In the genomic region with DNA sequence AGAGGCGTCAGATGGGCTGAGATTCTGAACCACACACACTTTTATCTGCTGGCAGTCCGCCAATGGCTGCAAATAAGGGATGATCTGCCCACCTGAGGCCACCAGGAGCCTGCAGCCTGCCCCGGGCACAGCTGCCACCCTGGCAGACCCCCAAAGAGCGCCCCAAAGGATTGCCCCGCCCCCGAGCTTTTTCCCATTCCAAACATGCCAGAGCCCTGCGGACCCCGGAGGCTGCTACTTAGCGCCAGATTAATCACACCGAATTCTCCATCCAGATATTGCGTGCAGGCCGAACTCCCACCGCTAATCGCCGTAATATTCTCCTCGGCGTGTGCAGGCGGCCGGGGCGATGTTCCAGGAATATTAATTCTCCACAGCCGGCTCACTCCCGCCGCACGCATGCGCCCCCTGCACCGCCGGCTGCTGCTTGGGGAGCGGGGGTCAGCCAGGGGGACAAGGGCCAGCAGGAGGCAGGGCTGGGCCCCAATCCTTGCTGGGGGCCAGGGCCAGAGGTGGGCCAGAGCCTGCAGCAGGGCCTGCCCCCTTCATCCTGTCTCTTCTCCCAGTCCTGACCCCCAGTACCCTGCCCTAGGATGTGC, we compare ENCODE assay signal across 15 cellular contexts. TPM values are rescaled to one million over a fixed set of nuclear protein-coding genes. Genes with fewer than 3 reads are reported as not detected.
DNase-seq lines count a peak whose midpoint lies in the region; ATAC-seq and TF ChIP-seq lines count a peak whose summit lies in the region.
"Had no signal": no experiment of that assay in that cellular context is flagged by ENCODE, and none has a peak within 500 bp of the region (broad histone marks: within the 10 kb centered on the region; RNA-seq: fewer than 3 reads in every experiment).

No MANE protein-coding gene starts in this region.

- no peak overlapping the region for H3K27ac Mint-ChIP-seq in GM23338
- peak overlapping the region in 2 of 8 donors; percentile 48 to 57 for H3K27ac Mint-ChIP-seq in CD8-positive, alpha-beta memory T cell
- H3K27ac Mint-ChIP-seq: activated T-helper 2 cell treated with anti-CD3 and anti-CD28 coated beads, Interferon-gamma antibody, Interleukin-2, Interleukin-4, amounts not matched to agents 10 μg/mL and 5 μg/mL and 100 μg/mL, durations not matched to agents 14 hours and 24 hours and 36 hours had no signal

- H3K4me1 Mint-ChIP-seq in GM23338 = peaks cover 38% of the 10 kb centered on the region
- H3K4me1 Mint-ChIP-seq in CD8-positive, alpha-beta memory T cell = peaks cover 20 to 40% (median 33%) of the 10 kb centered on the region in 3 donors

- H3K9ac ChIP-seq in SK-N-MC (ENCODE audit: insufficient read length) = no peak overlapping the region

- peaks cover 25% of the 10 kb centered on the region for H3K4me1 ChIP-seq in BE2C
- peaks cover 25% of the 10 kb centered on the region; the same call in 1 of the 2 replicates for H3K4me1 ChIP-seq in GM23338 (ENCODE audit: insufficient read depth)
- H3K4me1 ChIP-seq in CD8-positive, alpha-beta memory T cell (ENCODE audit: insufficient read depth, low read length) = peaks cover 40% of the 10 kb centered on the region

- peaks cover 20% of the 10 kb centered on the region for H3K27me3 Mint-ChIP-seq in GM23338 (ENCODE audit: insufficient read depth, low read depth, poor library complexity)
- no peaks in the 10 kb centered on the region for H3K27me3 Mint-ChIP-seq in CD8-positive, alpha-beta memory T cell
- H3K27me3 Mint-ChIP-seq: IgD-negative memory B cell had no signal

- POLR2A ChIA-PET in CD8-positive, alpha-beta memory T cell (lab: Charles Lee) = no interaction called here

- H3K9me3 ChIP-seq in BE2C = no peaks in the 10 kb centered on the region
- no peaks in the 10 kb centered on the region for H3K9me3 ChIP-seq in SK-N-MC (ENCODE audit: low read depth, low read length)
- no peaks in the 10 kb centered on the region for H3K9me3 ChIP-seq in CD8-positive, alpha-beta memory T cell (ENCODE audit: low read length)
- H3K9me3 ChIP-seq: heart right ventricle had no signal

- H3F3A ChIP-seq in GM23338 (replicated peaks; ENCODE audit: low read depth) = 0 out of 2 replicates have a peak, but pooled peaks cover 4% of the 10 kb centered on the region

- no peaks in the 10 kb centered on the region for H3K9me2 ChIP-seq in GM23338 (ENCODE audit: insufficient read depth)

- no peaks in the 10 kb centered on the region; the same call in 2 of the 3 replicates for H3K9me3 Mint-ChIP-seq in GM23338
- H3K9me3 Mint-ChIP-seq in CD8-positive, alpha-beta memory T cell = no peaks in the 10 kb centered on the region
- H3K9me3 Mint-ChIP-seq: activated T-helper 2 cell treated with anti-CD3 and anti-CD28 coated beads, Interferon-gamma antibody, Interleukin-2, Interleukin-4, amounts not matched to agents 10 μg/mL and 5 μg/mL and 100 μg/mL, durations not matched to agents 14 hours and 24 hours and 36 hours; IgD-negative memory B cell had no signal

- CTCF ChIA-PET in CD8-positive, alpha-beta memory T cell (lab: Charles Lee) = no interaction called here

- no peak overlapping the region for H3K27ac ChIP-seq in GM23338 (ENCODE audit: low read depth)
- H3K27ac ChIP-seq in SK-N-MC = no peak overlapping the region
- no peak overlapping the region for H3K27ac ChIP-seq in CD8-positive, alpha-beta memory T cell (ENCODE audit: low read depth, low read length)
- H3K27ac ChIP-seq: heart right ventricle had no signal

- H3K4me3 Mint-ChIP-seq in GM23338 = no peak overlapping the region
- H3K4me3 Mint-ChIP-seq in CD8-positive, alpha-beta memory T cell = no peak overlapping the region
- H3K4me3 Mint-ChIP-seq: IgD-negative memory B cell had no signal

- no peak overlapping the region for H2AFZ ChIP-seq in GM23338

- no peak for ATAC-seq in GM23338

- H3K36me3 ChIP-seq in BE2C = no peaks in the 10 kb centered on the region
- no peaks in the 10 kb centered on the region for H3K36me3 ChIP-seq in GM23338 (ENCODE audit: insufficient read depth)
- no peaks in the 10 kb centered on the region for H3K36me3 ChIP-seq in SK-N-MC (ENCODE audit: insufficient read depth, low read length)
- no peaks in the 10 kb centered on the region for H3K36me3 ChIP-seq in CD8-positive, alpha-beta memory T cell (ENCODE audit: insufficient read depth, low read length)
- H3K36me3 ChIP-seq: heart right ventricle had no signal

- no peaks in the 10 kb centered on the region for H3K79me2 ChIP-seq in GM23338 (replicated peaks; ENCODE audit: insufficient read depth)

- peak overlapping the region; percentile 12 for H3K4me3 ChIP-seq in BE2C (ENCODE audit: low read depth, low read length)
- no peak overlapping the region for H3K4me3 ChIP-seq in GM23338
- H3K4me3 ChIP-seq in SK-N-MC = peak overlapping the region; percentile 29; the same call in 1 of the 2 replicates
- H3K4me3 ChIP-seq in CD8-positive, alpha-beta memory T cell (ENCODE audit: low read length) = no peak overlapping the region
- H3K4me3 ChIP-seq: heart right ventricle had no signal

- no peaks in the 10 kb centered on the region for H3K36me3 Mint-ChIP-seq in GM23338 (ENCODE audit: low read depth)
- H3K36me3 Mint-ChIP-seq in CD8-positive, alpha-beta memory T cell = no peaks in the 10 kb centered on the region
- H3K36me3 Mint-ChIP-seq: IgD-negative memory B cell had no signal

- peak; percentile 66 for DNase-seq in BE2C
- DNase-seq in GM23338 (ENCODE audit: low spot score) = no peak
- no peak for DNase-seq in SK-N-MC (ENCODE audit: low read depth, low spot score)
- DNase-seq in left kidney (ENCODE audit: low read depth, low spot score) = peak; percentile 44
- DNase-seq in activated T-cell treated with anti-CD3 and anti-CD28 coated beads, Interleukin-2, amount 50 U/mL, for 48 hours = no peak
- no peak for DNase-seq in COLO829 (ENCODE audit: low spot score)
- DNase-seq in 8988T = no peak
- no peak for DNase-seq in CD8-positive, alpha-beta memory T cell
- DNase-seq: activated CD4-positive, CD25-positive, alpha-beta regulatory T cell; central memory CD4-positive, alpha-beta T cell; heart right ventricle; stimulated activated CD4-positive, alpha-beta T cell treated with anti-CD3 and anti-CD28 coated beads, Interleukin-2, amount 100 ng/mL, for 24 hours; T-helper 1 cell had no signal

- H3K27me3 ChIP-seq in BE2C (no peaks in the 10 kb centered on the region), GM23338 (ENCODE audit: insufficient read depth) (peaks cover 19% of the 10 kb centered on the region)
- H3K27me3 ChIP-seq in CD8-positive, alpha-beta memory T cell (ENCODE audit: insufficient read depth, low read length, poor library complexity, severe bottlenecking) = no peaks in the 10 kb centered on the region

- 0 out of 2 replicates have a peak overlapping the region, but pooled peaks have one; percentile 32 for H3K4me2 ChIP-seq in GM23338

- H4K20me1 ChIP-seq in GM23338 (replicated peaks; ENCODE audit: insufficient read depth) = peaks cover 7% of the 10 kb centered on the region; the same call in 1 of the 2 replicates

- no peak for TF ChIP-seq CTCF in BE2C (IDR thresholded peaks at IDR 0.05; ENCODE audit: low read depth, low read length)
- TF ChIP-seq CTCF in GM23338 (conservative IDR thresholded peaks at IDR 0.05; ENCODE audit: low read depth in 2 of 2) = no peak; a peak in 1 of 4 replicates

RNA-seq across cellular contexts. Expression of a gene that starts 19.3 kb away (rescaled TPM):
- polyA plus RNA-seq in BE2C (2012; ENCODE audit: insufficient read depth, insufficient read length, low read depth) = 73.0 TPM
- 57.5 and 68.7 TPM in 2 replicates for total RNA-seq in GM23338 (2014; rRNA removed; shearing (Covaris generic))
- 6.4 and 6.6 TPM in 2 replicates for polyA plus RNA-seq in GM23338 (2016; fragmentation: Nextera tagmentation; extraction: Ambion mirVana)
- total RNA-seq in CD8-positive, alpha-beta memory T cell = 10 to 100 TPM; 64.0 to 68.2 TPM
- 3.3 TPM for polyA plus RNA-seq in CD8-positive, alpha-beta memory T cell

Comparison
In these comparisons a context has a peak if more than half of its experiments do, and no peak if none do; other contexts are left out.
1. DNase-seq: peak in BE2C (single experiment) and left kidney (single experiment); none in GM23338 (single experiment), SK-N-MC (single experiment), activated T-cell treated with anti-CD3 and anti-CD28 coated beads, Interleukin-2, amount 50 U/mL, for 48 hours (0 of 2), COLO829 (single experiment), 8988T (single experiment) and CD8-positive, alpha-beta memory T cell (0 of 5).
2. H3K4me3 ChIP-seq: peak in BE2C (single experiment) and SK-N-MC (single experiment); none in GM23338 (single experiment) and CD8-positive, alpha-beta memory T cell (single experiment).